In genomic region chr14:95317817-95318343, GRCh38 we compare ENCODE assay signal across 9 cellular contexts. TPM values are rescaled to one million over a fixed set of nuclear protein-coding genes. Genes with fewer than 3 reads are reported as not detected.
DNase-seq lines count a peak whose midpoint lies in the region; ATAC-seq, FAIRE-seq and TF ChIP-seq lines count a peak whose summit lies in the region.
"Had no signal": no experiment of that assay in that cellular context is flagged by ENCODE, and none has a peak within 500 bp of the region (broad histone marks: within the 10 kb centered on the region; RNA-seq: fewer than 3 reads in every experiment).

No MANE protein-coding gene starts in this region.

- no peaks in the 10 kb centered on the region for H3K9me3 ChIP-seq in WERI-Rb-1 (ENCODE audit: severe bottlenecking)
- no peaks in the 10 kb centered on the region for H3K9me3 ChIP-seq in gastrocnemius medialis

- in situ Hi-C loops in gastrocnemius medialis (cut with MboI; ENCODE audit: low sequenced_read_pairs in 4 of 4): no loop called here

- peak overlapping the region; percentile 28 to 57 (median 46) for H3K4me3 Mint-ChIP-seq in immature natural killer cell

- H3K27ac ChIP-seq in WERI-Rb-1: peak overlapping the region; percentile 83; the same call in 1 of the 2 replicates
- H3K27ac ChIP-seq in gastrocnemius medialis: peak overlapping the region; percentile 66 to 78 (median 72)

- H3K4me1 Mint-ChIP-seq in immature natural killer cell: peaks cover 8 to 12% of the 10 kb centered on the region in 2 donors

- peak; percentile 14 for FAIRE-seq in GM12892 (lab: Jason Lieb, UNC)

- H3K36me3 ChIP-seq in WERI-Rb-1 (peaks cover 3% of the 10 kb centered on the region; the same call in 1 of the 2 replicates), gastrocnemius medialis (no peaks in the 10 kb centered on the region)

- H3K4me3 ChIP-seq in WERI-Rb-1 (ENCODE audit: low read depth, low read length) (no peak overlapping the region), gastrocnemius medialis (peak overlapping the region in 2 of 4 donors; percentile 58 to 88)

- intact Hi-C loops in gastrocnemius medialis (cut with DNase I; ENCODE audit: low total_unique reads): no loop called here

- H3K36me3 Mint-ChIP-seq in immature natural killer cell: no peaks in the 10 kb centered on the region

- no peak overlapping the region for H3K27ac Mint-ChIP-seq in immature natural killer cell

- ATAC-seq in gastrocnemius medialis: no peak

- no peak for TF ChIP-seq POLR2A in GM12892 (IDR thresholded peaks at IDR 0.05; ENCODE audit: low read depth, low read length)
- TF ChIP-seq POLR2A in gastrocnemius medialis (IDR thresholded peaks at IDR 0.05): no peak

- H3K4me1 ChIP-seq in gastrocnemius medialis: peaks cover 13% of the 10 kb centered on the region in 2 donors

- H3K27me3 ChIP-seq in WERI-Rb-1 (ENCODE audit: insufficient read depth, low read depth, severe bottlenecking) (no peaks in the 10 kb centered on the region), gastrocnemius medialis (no peaks in the 10 kb centered on the region)

- DNase-seq in GM12892 (ENCODE audit: insufficient read length): no peak
- no peak for DNase-seq in WERI-Rb-1
- DNase-seq in immature natural killer cell: no peak
- no peak for DNase-seq in gastrocnemius medialis
- DNase-seq in SIG-M5 (lab: John Stamatoyannopoulos, UW): no peak
- no peak for DNase-seq in NCI-H1930 (lab: John Stamatoyannopoulos, UW)
- DNase-seq in NCI-H2196 treated with DMSO at 0.1 percent for 48 hours (lab: John Stamatoyannopoulos, UW; ENCODE audit: unreplicated experiment): no peak
- DNase-seq: NCI-H2107; stimulated activated CD4-positive, alpha-beta T cell treated with anti-CD3 and anti-CD28 coated beads, Interleukin-2, amount 100 ng/mL, for 48 hours had no signal

- peaks cover 0 to 2% (median 0%) of the 10 kb centered on the region in 6 donors for H3K9me3 Mint-ChIP-seq in immature natural killer cell

- H3K27me3 Mint-ChIP-seq in immature natural killer cell (ENCODE audit: low read depth in 3 of 3): peaks cover 11 to 15% (median 11%) of the 10 kb centered on the region in 3 donors

- TF ChIP-seq CTCF in WERI-Rb-1 (IDR thresholded peaks at IDR 0.05; ENCODE audit: low read depth, low read length) (no peak), gastrocnemius medialis (IDR thresholded peaks at IDR 0.05 in 4 of 5, conservative IDR thresholded peaks at IDR 0.05 in 1 of 5) (no peak)

RNA-seq across cellular contexts. Expression of gene CLMN, which starts 1.8 kb away (rescaled TPM):
- polyA plus RNA-seq in GM12892 (2012; ENCODE audit: missing spikeins): 13.9 TPM
- polyA plus RNA-seq in immature natural killer cell: under 1 TPM in 2 of 3 donors, not detected in 1; 0.09 to 0.39 TPM
- 1 to 10 TPM; 3.8 to 8.8 (median 5.8) TPM for total RNA-seq in gastrocnemius medialis
